Comparison of ENCODE assay signal across 27 cellular contexts in the genomic region with DNA sequence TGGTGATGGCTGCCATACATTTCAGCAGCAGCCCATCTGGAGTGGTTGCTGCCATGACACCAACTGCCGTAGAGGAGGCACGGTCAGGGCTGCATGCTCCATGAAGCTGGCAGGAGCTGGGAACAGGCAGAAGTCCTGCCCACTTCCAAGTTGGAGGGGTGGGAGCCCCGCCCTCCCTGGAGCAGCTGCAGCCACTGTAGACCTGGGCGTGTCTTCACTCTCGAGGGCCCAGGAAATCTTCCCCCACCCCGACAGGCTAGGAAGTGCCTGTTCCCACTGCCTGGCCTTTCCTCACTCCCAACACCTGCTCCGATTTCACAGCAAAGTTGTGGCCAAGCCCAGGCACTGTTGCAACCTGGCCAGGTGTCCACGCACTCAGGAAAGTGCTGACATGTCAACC. TPM values are rescaled to one million over a fixed set of nuclear protein-coding genes. Genes with fewer than 3 reads are reported as not detected.
DNase-seq lines count a peak whose midpoint lies in the region; ATAC-seq, FAIRE-seq and TF ChIP-seq lines count a peak whose summit lies in the region.
"Had no signal": no experiment of that assay in that cellular context is flagged by ENCODE, and none has a peak within 500 bp of the region (broad histone marks: within the 10 kb centered on the region; RNA-seq: fewer than 3 reads in every experiment).

No MANE protein-coding gene starts in this region.

- H3K4ac ChIP-seq in trophoblast cell (ENCODE audit: low read depth, low read length), result no peak overlapping the region

- no TSS peak for BruUV-seq in HepG2 (replicated peaks; lab: Mats Ljungman, UMichigan)

- H4K20me1 ChIP-seq in HepG2 (ENCODE audit: insufficient read depth, low read length), result no peaks in the 10 kb centered on the region
- H4K20me1 ChIP-seq: BLaER1 had no signal

- no peak overlapping the region for H2BK12ac ChIP-seq in trophoblast cell (ENCODE audit: low read length)

- no peak overlapping the region for H2BK120ac ChIP-seq in trophoblast cell (ENCODE audit: insufficient read depth, low read length, poor library complexity)

- H3K36me3 Mint-ChIP-seq in activated CD4-positive, alpha-beta T cell treated with anti-CD3 and anti-CD28 coated beads, Interleukin-2, amount 10 ng/mL, durations not matched to agents 24 days and 14 days (ENCODE audit: low read depth), result no peaks in the 10 kb centered on the region
- H3K36me3 Mint-ChIP-seq: CD4-positive, CD25-positive, alpha-beta regulatory T cell had no signal

- H4K8ac ChIP-seq in trophoblast cell (ENCODE audit: low read depth, low read length), result no peak overlapping the region

- H3K4me3 ChIP-seq in HepG2 (replicated peaks in 1 of 3; ENCODE audit: insufficient read depth in 1 of 3, low read depth in 2 of 3, low read length in 3 of 3) (peak overlapping the region in 1 of 3 experiments; percentile 40; a peak in 1 of 6 replicates), right lobe of liver (no peak overlapping the region), body of pancreas (no peak overlapping the region), trophoblast cell (ENCODE audit: low read depth, low read length) (no peak overlapping the region), aorta (ENCODE audit: low read length in 2 of 2) (no peak overlapping the region)
- H3K4me3 ChIP-seq: BLaER1, GM12878, SK-N-MC had no signal

- H3K36me3 ChIP-seq in HepG2 (replicated peaks in 1 of 2; ENCODE audit: control insufficient read depth in 1 of 2, insufficient read depth in 2 of 2, low read length in 2 of 2) (no peaks in the 10 kb centered on the region), right lobe of liver (no peaks in the 10 kb centered on the region), body of pancreas (replicated peaks in 1 of 2; ENCODE audit: insufficient read depth in 1 of 2, low read depth in 2 of 2) (no peaks in the 10 kb centered on the region), trophoblast cell (ENCODE audit: control insufficient read depth in 1 of 2, insufficient read depth in 2 of 2, low read length in 2 of 2) (no peaks in the 10 kb centered on the region), aorta (ENCODE audit: control insufficient read depth in 1 of 2, insufficient read depth in 2 of 2, low read length in 1 of 2) (no peaks in the 10 kb centered on the region)
- H3K36me3 ChIP-seq: BLaER1 had no signal

- no peak overlapping the region for H3K23ac ChIP-seq in trophoblast cell (ENCODE audit: low read length)

- no peak overlapping the region for H2BK5ac ChIP-seq in trophoblast cell (ENCODE audit: low read depth, low read length, poor library complexity)

- POLR2A ChIA-PET in HepG2 (lab: Yijun Ruan, JAX), result interaction anchor here (1.6 kb wide), 1 partner anchor 9 kb away, joined by 5 read pairs; no protein-coding TSS in a partner anchor

- H4K91ac ChIP-seq in trophoblast cell (ENCODE audit: low read depth, low read length), result no peak overlapping the region

- peak overlapping the region; percentile 53 for H3K4me2 ChIP-seq in HepG2 (ENCODE audit: low read depth, low read length)
- H3K4me2 ChIP-seq in trophoblast cell (ENCODE audit: low read length), result no peak overlapping the region
- H3K4me2 ChIP-seq: BLaER1 had no signal

- H3K27me3 Mint-ChIP-seq in activated CD4-positive, alpha-beta T cell treated with anti-CD3 and anti-CD28 coated beads, Interleukin-2, amount 10 ng/mL, durations not matched to agents 24 days and 14 days, result no peaks in the 10 kb centered on the region
- H3K27me3 Mint-ChIP-seq: CD4-positive, CD25-positive, alpha-beta regulatory T cell; T-helper 17 cell had no signal

- H3K9me3 ChIP-seq in HepG2 (ENCODE audit: low read length) (no peaks in the 10 kb centered on the region), right lobe of liver (no peaks in the 10 kb centered on the region), body of pancreas (no peaks in the 10 kb centered on the region), trophoblast cell (ENCODE audit: insufficient read depth, low read depth, low read length) (no peaks in the 10 kb centered on the region), aorta (ENCODE audit: control insufficient read depth, low read length) (no peaks in the 10 kb centered on the region)

- H2AK5ac ChIP-seq in trophoblast cell (ENCODE audit: low read length), result no peak overlapping the region

- no peak overlapping the region for H3K27ac Mint-ChIP-seq in activated CD4-positive, alpha-beta T cell treated with anti-CD3 and anti-CD28 coated beads, Interleukin-2, amount 10 ng/mL, durations not matched to agents 24 days and 14 days
- H3K27ac Mint-ChIP-seq: CD4-positive, CD25-positive, alpha-beta regulatory T cell; T-helper 17 cell had no signal

- no peak for FAIRE-seq in HepG2 (lab: Jason Lieb, UNC)
- FAIRE-seq: A204.1, D721Med, GM12878 had no signal

- TF ChIP-seq EP300 in HepG2 (IDR thresholded peaks at IDR 0.05; ENCODE audit: low read depth in 2 of 2, low read length in 2 of 2) (no peak), HepG2 (CRISPR knock-in tag; IDR thresholded peaks at IDR 0.05; ENCODE audit: borderline replicate concordance) (no peak)

- CTCF ChIA-PET in HepG2 (lab: Yijun Ruan, JAX; ENCODE audit: low intra/inter-chr PET ratio, low total read pairs), result no interaction called here

- no peak for TF ChIP-seq RAD21 in HepG2 (CRISPR knock-in tag; IDR thresholded peaks at IDR 0.05)

- in situ Hi-C loops in HepG2 (cut with HindIII; ENCODE audit: extremely low pct_ligation_motif_present, low pct_unique_long_range_greater_than_20kb), result no loop called here

- H4K12ac ChIP-seq in trophoblast cell (ENCODE audit: low read depth, low read length), result no peak overlapping the region

- no peaks in the 10 kb centered on the region for H3K79me1 ChIP-seq in trophoblast cell (ENCODE audit: low read length)

- no peaks in the 10 kb centered on the region for H3K4me1 Mint-ChIP-seq in activated CD4-positive, alpha-beta T cell treated with anti-CD3 and anti-CD28 coated beads, Interleukin-2, amount 10 ng/mL, durations not matched to agents 24 days and 14 days
- H3K4me1 Mint-ChIP-seq: CD4-positive, CD25-positive, alpha-beta regulatory T cell; T-helper 17 cell had no signal

- H3K14ac ChIP-seq in trophoblast cell (ENCODE audit: low read length), result no peak overlapping the region

- H3K9me3 Mint-ChIP-seq in activated CD4-positive, alpha-beta T cell treated with anti-CD3 and anti-CD28 coated beads, Interleukin-2, amount 10 ng/mL, durations not matched to agents 24 days and 14 days, result peaks cover 9% of the 10 kb centered on the region

- peak; percentile 75 for ATAC-seq in HepG2
- no peak for ATAC-seq in right lobe of liver
- no peak for ATAC-seq in body of pancreas
- ATAC-seq in aorta (ENCODE audit: low FRiP score), result no peak
- ATAC-seq: GM12878, PC-3, T-helper 17 cell had no signal

- no peaks in the 10 kb centered on the region for H3K27me3 ChIP-seq in HepG2 (ENCODE audit: control insufficient read depth in 1 of 2, insufficient read depth in 2 of 2, low read length in 2 of 2)
- peaks cover 0 to 8% of the 10 kb centered on the region in 2 donors for H3K27me3 ChIP-seq in right lobe of liver
- H3K27me3 ChIP-seq in body of pancreas, result no peaks in the 10 kb centered on the region
- H3K27me3 ChIP-seq in trophoblast cell (ENCODE audit: insufficient read depth, low read length), result no peaks in the 10 kb centered on the region
- no peaks in the 10 kb centered on the region for H3K27me3 ChIP-seq in aorta (ENCODE audit: control insufficient read depth in 1 of 2, insufficient read depth in 2 of 2, low read length in 1 of 2)

- DNase-seq in HepG2 (ENCODE audit: low spot score) (peak; percentile 23), right lobe of liver (no peak), SHP77 (lab: John Stamatoyannopoulos, UW) (peak; percentile 11 to 33), body of pancreas (peak in 3 of 4 donors; percentile 5 to 50 (median 49)), trophoblast cell (no peak), aorta (no peak), DMS79 treated with DMSO at 0.1 percent for 48 hours (lab: John Stamatoyannopoulos, UW) (no peak)
- DNase-seq in activated CD4-positive, alpha-beta T cell treated with anti-CD3 and anti-CD28 coated beads, Interleukin-2, amount 10 ng/mL, durations not matched to agents 24 days and 14 days, result no peak
- DNase-seq: CD4-positive, CD25-positive, alpha-beta regulatory T cell; EL; GDM1; GOT3; NCI-H1092; NCI-H146; NCI-H1930; NCI-H2107; NCI-H226; NCI-H774; PC-3; T-helper 17 cell had no signal

- H2AFZ ChIP-seq in HepG2 (ENCODE audit: low read length), result no peak overlapping the region
- no peak overlapping the region for H2AFZ ChIP-seq in trophoblast cell (ENCODE audit: insufficient read depth, low read length, poor library complexity)

- TF ChIP-seq CTCF in HepG2 (CRISPR knock-in tag; IDR thresholded peaks at IDR 0.05) (no peak), right lobe of liver (IDR thresholded peaks at IDR 0.05) (no peak), body of pancreas (IDR thresholded peaks at IDR 0.05) (no peak)

- peaks cover 25% of the 10 kb centered on the region for H3K4me1 ChIP-seq in HepG2 (ENCODE audit: insufficient read depth, low read length)
- H3K4me1 ChIP-seq in right lobe of liver, result no peaks in the 10 kb centered on the region
- H3K4me1 ChIP-seq in body of pancreas, result no peaks in the 10 kb centered on the region
- H3K4me1 ChIP-seq in trophoblast cell (ENCODE audit: control insufficient read depth in 1 of 2, insufficient read depth in 2 of 2, low read length in 2 of 2), result no peaks in the 10 kb centered on the region
- H3K4me1 ChIP-seq in aorta (ENCODE audit: control insufficient read depth in 1 of 2, insufficient read depth in 2 of 2, low read length in 2 of 2), result no peaks in the 10 kb centered on the region
- H3K4me1 ChIP-seq: BLaER1 had no signal

- TF ChIP-seq POLR2A in HepG2 (IDR thresholded peaks at IDR 0.05; ENCODE audit: insufficient read depth in 1 of 2, low read depth in 2 of 2, low read length in 2 of 2) (no peak), right lobe of liver (IDR thresholded peaks at IDR 0.05) (no peak), body of pancreas (IDR thresholded peaks at IDR 0.05) (no peak)

- no peak overlapping the region for H3K4me3 Mint-ChIP-seq in activated CD4-positive, alpha-beta T cell treated with anti-CD3 and anti-CD28 coated beads, Interleukin-2, amount 10 ng/mL, durations not matched to agents 24 days and 14 days
- H3K4me3 Mint-ChIP-seq: CD4-positive, CD25-positive, alpha-beta regulatory T cell; T-helper 17 cell had no signal

- H3K9ac ChIP-seq in HepG2 (ENCODE audit: insufficient read depth, low read depth, low read length) (no peak overlapping the region), trophoblast cell (ENCODE audit: low read length) (no peak overlapping the region)
- H3K9ac ChIP-seq: BLaER1 had no signal

- no peak overlapping the region for H3K27ac ChIP-seq in HepG2 (ENCODE audit: extremely low read length, insufficient read depth, low read length)
- no peak overlapping the region for H3K27ac ChIP-seq in right lobe of liver
- H3K27ac ChIP-seq in body of pancreas, result no peak overlapping the region
- H3K27ac ChIP-seq in trophoblast cell (ENCODE audit: low read depth, low read length), result no peak overlapping the region
- H3K27ac ChIP-seq in aorta (ENCODE audit: low read depth in 1 of 2, low read length in 2 of 2), result no peak overlapping the region
- H3K27ac ChIP-seq: BLaER1, HL-60, SK-N-MC had no signal

- WGBS in HepG2 (ENCODE audit: low lambda C conversion rate), result 16% methylated on average over 4 of the region's 8 CpGs
- WGBS in right lobe of liver (ENCODE audit: insufficient coverage, low coverage, low lambda C conversion rate, missing lambda C conversion rate), result 50% methylated on average over 2 of the region's 8 CpGs
- 25 to 72% methylated on average over 2 to 7 of the region's 8 CpGs for WGBS in body of pancreas, 2 donors
- WGBS in trophoblast cell (ENCODE audit: extremely low coverage, insufficient coverage, insufficient read length), result no CpG with 5 or more reads among the region's 8 CpGs
- 78 to 89% methylated on average over 8 of the region's 8 CpGs for WGBS in aorta, 2 donors

- intact Hi-C loops in HepG2 (cut with micrococcal nuclease; ENCODE audit: unreplicated experiment), result no loop called here
- intact Hi-C loops in right lobe of liver (cut with DNase I), result no loop called here
- intact Hi-C loops in body of pancreas (cut with DNase I), result no loop called here
- intact Hi-C loops in aorta (cut with DNase I), result no loop called here
- intact Hi-C loops in activated CD4-positive, alpha-beta T cell treated with anti-CD3 and anti-CD28 coated beads, Interleukin-2, amount 10 ng/mL, durations not matched to agents 24 days and 14 days (cut with micrococcal nuclease), result no loop called here

- H3K79me2 ChIP-seq in HepG2 (ENCODE audit: insufficient read depth, low read length) (no peaks in the 10 kb centered on the region), trophoblast cell (ENCODE audit: control insufficient read depth, insufficient read depth, low read length, poor library complexity) (no peaks in the 10 kb centered on the region)

- H3K18ac ChIP-seq in trophoblast cell (ENCODE audit: low read length), result no peak overlapping the region

RNA-seq across cellular contexts. Expression of gene NALF2, which starts 42.3 kb away (rescaled TPM):
- 3.0 and 4.0 TPM in 2 replicates for total RNA-seq in HepG2 (2016; rRNA removed; fragmentation: Illumina TruSeq; extraction: Trizol)
- total RNA-seq in HepG2 (2016; cell fraction: cytosol; rRNA removed; fragmentation: Illumina TruSeq; extraction: Trizol; ENCODE audit: low read depth), result 0.51 and 0.53 TPM in 2 replicates
- total RNA-seq in HepG2 (2016; cell fraction: insoluble cytoplasmic fraction; rRNA removed; fragmentation: Illumina TruSeq; extraction: Trizol), result 2.9 and 4.3 TPM in 2 replicates
- 2.2 and 2.4 TPM in 2 replicates for total RNA-seq in HepG2 (2016; cell fraction: membrane; rRNA removed; fragmentation: Illumina TruSeq; extraction: Trizol)
- total RNA-seq in HepG2 (2016; cell fraction: nucleus; rRNA removed; fragmentation: Illumina TruSeq; extraction: Trizol), result 2.8 and 3.2 TPM in 2 replicates
- 2.2 and 2.3 TPM in 2 replicates for polyA plus RNA-seq in HepG2 (2011; rRNA removed)
- 1.9 and 2.0 TPM in 2 replicates for polyA plus RNA-seq in HepG2 (2011; cell fraction: cytosol; rRNA removed)
- 1.9 and 2.1 TPM in 2 replicates for polyA plus RNA-seq in HepG2 (2011; cell fraction: nucleus; rRNA removed)
- polyA plus RNA-seq in HepG2 (2012), result 2.1 and 3.3 TPM in 2 replicates
- polyA plus RNA-seq in HepG2 (2016; cell fraction: cytosol; fragmentation: Illumina TruSeq; extraction: Trizol; ENCODE audit: low read depth), result 0.44 TPM in 2 replicates
- polyA plus RNA-seq in HepG2 (2016; cell fraction: insoluble cytoplasmic fraction; fragmentation: Illumina TruSeq; extraction: Trizol; ENCODE audit: low read depth), result 4.5 and 5.5 TPM in 2 replicates
- polyA plus RNA-seq in HepG2 (2016; cell fraction: membrane; fragmentation: Illumina TruSeq; extraction: Trizol; ENCODE audit: low read depth), result 1.8 and 2.0 TPM in 2 replicates
- 5.1 and 5.2 TPM in 2 replicates for polyA plus RNA-seq in HepG2 (2016; cell fraction: nucleus; fragmentation: Illumina TruSeq; extraction: Trizol; ENCODE audit: insufficient read depth, low read depth)
- polyA minus RNA-seq in HepG2 (2011; rRNA and poly(A)+ RNA removed; ENCODE audit: low replicate concordance), result 2.7 TPM in 1 of 2 replicates, not detected in the other
- 1.5 and 1.8 TPM in 2 replicates for polyA minus RNA-seq in HepG2 (2011; cell fraction: cytosol; rRNA and poly(A)+ RNA removed)
- polyA minus RNA-seq in HepG2 (2011; cell fraction: nucleus; rRNA and poly(A)+ RNA removed), result 1.7 TPM in 2 replicates
- total RNA-seq in right lobe of liver, result under 1 TPM; 0.13 to 0.40 (median 0.20) TPM
- 1 to 10 TPM in 1 of 2 donors, under 1 TPM in 1; 0.66 to 1.0 TPM for total RNA-seq in body of pancreas
- 0.07 and 0.11 TPM in 2 replicates for polyA plus RNA-seq in trophoblast cell (2013)
- total RNA-seq in aorta, result under 1 TPM in 1 of 2 donors, not detected in 1; 0.26 TPM
- polyA plus RNA-seq in aorta, result under 1 TPM in 1 of 2 donors, not detected in 1; 0.13 TPM
- 0.51 and 0.88 TPM in 2 replicates for total RNA-seq in activated CD4-positive, alpha-beta T cell treated with anti-CD3 and anti-CD28 coated beads, Interleukin-2, amount 10 ng/mL, durations not matched to agents 24 days and 14 days
- total RNA-seq: CD4-positive, CD25-positive, alpha-beta regulatory T cell; GM12878; PC-3 had no signal
- polyA plus RNA-seq: AG04450; CD4-positive, CD25-positive, alpha-beta regulatory T cell; GM12878 had no signal

Comparison
In these comparisons a context has a peak if more than half of its experiments do, and no peak if none do; other contexts are left out.
1. DNase-seq: peak in HepG2 (single experiment), SHP77 (2 of 2) and body of pancreas (3 of 4); none in right lobe of liver (0 of 3), trophoblast cell (0 of 2), aorta (0 of 2), activated CD4-positive, alpha-beta T cell treated with anti-CD3 and anti-CD28 coated beads, Interleukin-2, amount 10 ng/mL, durations not matched to agents 24 days and 14 days (single experiment) and DMS79 treated with DMSO at 0.1 percent for 48 hours (single experiment).